ENCODE assay signal across 12 cellular contexts in genomic region chr6:129489215-129489765, GRCh38.
A peak's percentile ranks its signal among the peaks of the same experiment; 100 is the strongest.
DNase-seq lines count a peak whose midpoint lies in the region; ATAC-seq and TF ChIP-seq lines count a peak whose summit lies in the region.
"Had no signal": no experiment of that assay in that cellular context is flagged by ENCODE, and none has a peak within 500 bp of the region (broad histone marks: within the 10 kb centered on the region; RNA-seq: fewer than 3 reads in every experiment).

No MANE protein-coding gene starts in this region.

- H3K27ac Mint-ChIP-seq in activated naive CD8-positive, alpha-beta T cell: peak overlapping the region; percentile 99

- peaks cover 61% of the 10 kb centered on the region for H3K4me1 Mint-ChIP-seq in activated naive CD8-positive, alpha-beta T cell (ENCODE audit: low read depth)

- TF ChIP-seq CTCF in heart right ventricle (IDR thresholded peaks at IDR 0.05) (no peak), lower lobe of right lung (IDR thresholded peaks at IDR 0.05) (no peak), upper lobe of left lung (IDR thresholded peaks at IDR 0.05) (no peak)

- peak in 1 of 4 donors; percentile 80 for TF ChIP-seq EP300 in upper lobe of left lung (IDR thresholded peaks at IDR 0.05)

- H3K9me3 Mint-ChIP-seq in activated naive CD8-positive, alpha-beta T cell (ENCODE audit: low read depth): no peaks in the 10 kb centered on the region

- H3K4me3 Mint-ChIP-seq in activated naive CD8-positive, alpha-beta T cell: peak overlapping the region; percentile 58

- H3K27ac ChIP-seq in heart right ventricle (peak overlapping the region in 9 of 10 donors; percentile 11 to 94 (median 86)), lower lobe of right lung (peak overlapping the region; percentile 87), upper lobe of left lung (peak overlapping the region in 3 of 4 donors; percentile 85 to 90 (median 86))
- H3K27ac ChIP-seq: C4-2B had no signal

- H3K9me3 ChIP-seq in heart right ventricle (no peaks in the 10 kb centered on the region), lower lobe of right lung (no peaks in the 10 kb centered on the region), upper lobe of left lung (no peaks in the 10 kb centered on the region)
- H3K9me3 ChIP-seq: spleen had no signal

- H3K36me3 Mint-ChIP-seq in activated naive CD8-positive, alpha-beta T cell: no peaks in the 10 kb centered on the region

- ATAC-seq in heart right ventricle (no peak), Right ventricle myocardium inferior (no peak), lower lobe of right lung (peak in 1 of 2 donors; percentile 67), upper lobe of left lung (ENCODE audit: low FRiP score in 2 of 2) (no peak)

- H3K27me3 ChIP-seq in heart right ventricle: no peaks in the 10 kb centered on the region
- H3K27me3 ChIP-seq in lower lobe of right lung (ENCODE audit: low read depth): no peaks in the 10 kb centered on the region
- no peaks in the 10 kb centered on the region for H3K27me3 ChIP-seq in upper lobe of left lung
- H3K27me3 ChIP-seq: spleen had no signal

- H3K4me1 ChIP-seq in heart right ventricle (peaks cover 0 to 45% (median 26%) of the 10 kb centered on the region in 9 donors), lower lobe of right lung (peaks cover 23% of the 10 kb centered on the region), upper lobe of left lung (peaks cover 23 to 27% (median 26%) of the 10 kb centered on the region in 4 donors)

- H3K27me3 Mint-ChIP-seq in activated naive CD8-positive, alpha-beta T cell: no peaks in the 10 kb centered on the region

- WGBS in heart right ventricle, 2 donors: 89 to 94% methylated on average over 2 of the region's 2 CpGs
- 81 to 85% methylated on average over 2 of the region's 2 CpGs for WGBS in upper lobe of left lung, 2 donors

- intact Hi-C loops in heart right ventricle (cut with DNase I) (no loop called here), Right ventricle myocardium inferior (cut with DNase I) (no loop called here), lower lobe of right lung (cut with DNase I) (no loop called here)

- peaks cover 0 to 73% (median 38%) of the 10 kb centered on the region in 9 donors for H3K36me3 ChIP-seq in heart right ventricle
- peaks cover 13% of the 10 kb centered on the region for H3K36me3 ChIP-seq in lower lobe of right lung
- peaks cover 0 to 11% (median 0%) of the 10 kb centered on the region in 4 donors for H3K36me3 ChIP-seq in upper lobe of left lung
- H3K36me3 ChIP-seq: spleen had no signal

- no peak for TF ChIP-seq POLR2A in upper lobe of left lung (IDR thresholded peaks at IDR 0.05)

- DNase-seq in heart right ventricle (no peak), Right ventricle myocardium inferior (ENCODE audit: missing footprints) (no peak), lower lobe of right lung (no peak), upper lobe of left lung (peak in 1 of 2 donors; percentile 48), NCI-H2029 (lab: John Stamatoyannopoulos, UW) (no peak), T1000 (lab: John Stamatoyannopoulos, UW) (no peak), occipital lobe (lab: John Stamatoyannopoulos, UW) (no peak)
- DNase-seq: activated CD8-positive, alpha-beta memory T cell treated with anti-CD3 and anti-CD28 coated beads, Interleukin-2, amount 50 U/mL, for 4 hours; midbrain; spleen had no signal

- H3K4me3 ChIP-seq in heart right ventricle (no peak overlapping the region), lower lobe of right lung (no peak overlapping the region), upper lobe of left lung (no peak overlapping the region)
- H3K4me3 ChIP-seq: spleen had no signal
